In the genomic region with DNA sequence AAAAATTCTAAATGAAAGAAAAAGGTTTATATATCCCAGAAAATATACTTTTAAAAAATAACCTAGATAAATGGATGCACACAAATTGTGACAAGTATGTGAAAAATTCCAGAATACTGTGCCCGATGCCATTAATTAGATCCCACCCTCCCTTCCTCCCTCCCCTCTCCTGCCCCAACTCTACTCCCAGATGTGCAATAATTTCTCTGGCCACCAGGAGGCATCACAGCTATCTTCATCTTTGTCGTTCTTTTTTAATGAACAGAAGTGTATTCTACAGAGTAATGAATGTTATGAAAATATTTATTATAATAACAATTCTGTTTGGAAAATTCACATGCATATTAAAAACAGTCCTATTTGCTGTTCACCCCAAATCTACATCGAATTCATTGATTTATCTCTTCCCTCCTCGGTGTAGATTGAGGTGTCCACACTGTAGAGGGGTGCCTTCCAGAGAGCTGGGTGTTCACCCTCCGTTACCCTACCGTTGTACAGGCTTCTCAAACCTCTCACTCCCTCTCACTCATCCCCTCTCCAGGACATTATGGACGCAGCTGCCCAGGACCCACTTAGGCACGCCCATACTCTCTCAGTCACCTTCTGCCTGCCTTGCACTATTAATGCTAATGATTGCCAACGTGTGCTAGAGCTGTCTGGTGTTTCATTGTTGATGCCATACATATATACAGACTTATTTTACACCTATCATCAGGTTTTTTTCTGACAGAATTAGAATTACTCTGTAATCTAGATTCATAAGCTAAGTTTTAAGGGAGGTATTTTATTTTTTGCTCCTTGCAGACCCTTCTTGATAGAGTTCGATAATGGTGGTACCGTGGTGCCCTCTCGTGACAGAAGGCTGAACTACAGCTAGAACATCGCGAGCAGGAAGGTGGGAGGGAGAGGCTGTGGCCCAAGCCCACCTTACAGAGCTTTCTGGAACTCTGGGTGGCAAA, we compare ENCODE assay signal across 1 cellular context.
TF ChIP-seq lines count a peak whose summit lies in the region.

No MANE protein-coding gene starts in this region.

TF ChIP-seq in WTC11, 78 proteins besides CTCF, POLR2A, EP300 and RAD21 (continued from another document):
- TF ChIP-seq CBFB (CRISPR knock-in tag; IDR thresholded peaks at IDR 0.05; ENCODE audit: low read depth) (no peak), MYBL2 (CRISPR knock-in tag; IDR thresholded peaks at IDR 0.05) (no peak)
- TF ChIP-seq, protein P1, sequence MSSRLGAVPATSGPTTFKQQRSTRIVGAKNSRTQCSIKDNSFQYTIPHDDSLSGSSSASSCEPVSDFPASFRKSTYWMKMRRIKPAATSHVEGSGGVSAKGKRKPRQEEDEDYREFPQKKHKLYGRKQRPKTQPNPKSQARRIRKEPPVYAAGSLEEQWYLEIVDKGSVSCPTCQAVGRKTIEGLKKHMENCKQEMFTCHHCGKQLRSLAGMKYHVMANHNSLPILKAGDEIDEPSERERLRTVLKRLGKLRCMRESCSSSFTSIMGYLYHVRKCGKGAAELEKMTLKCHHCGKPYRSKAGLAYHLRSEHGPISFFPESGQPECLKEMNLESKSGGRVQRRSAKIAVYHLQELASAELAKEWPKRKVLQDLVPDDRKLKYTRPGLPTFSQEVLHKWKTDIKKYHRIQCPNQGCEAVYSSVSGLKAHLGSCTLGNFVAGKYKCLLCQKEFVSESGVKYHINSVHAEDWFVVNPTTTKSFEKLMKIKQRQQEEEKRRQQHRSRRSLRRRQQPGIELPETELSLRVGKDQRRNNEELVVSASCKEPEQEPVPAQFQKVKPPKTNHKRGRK (CRISPR knock-in tag; IDR thresholded peaks at IDR 0.05; ENCODE audit: borderline replicate concordance), result no peak
